8 cellular contexts compared by ENCODE assay signal in genomic region chr19:7197760-7198696, GRCh38.
A peak's percentile ranks its signal among the peaks of the same experiment; 100 is the strongest.
DNase-seq lines count a peak whose midpoint lies in the region; ATAC-seq and TF ChIP-seq lines count a peak whose summit lies in the region.

No MANE protein-coding gene starts in this region.

- H3K9me3 ChIP-seq in IMR-90 (ENCODE audit: control insufficient read depth, insufficient read depth, low read length) (no peaks in the 10 kb centered on the region), Panc1 (ENCODE audit: control insufficient read depth, insufficient read depth, low read depth, low read length) (no peaks in the 10 kb centered on the region)

- H2BK120ac ChIP-seq in IMR-90 (ENCODE audit: low read depth, low read length): 0 out of 2 replicates have a peak overlapping the region, but pooled peaks have one; percentile 20

- WGBS in IMR-90 (ENCODE audit: extremely low coverage in 2 of 2, insufficient read length in 1 of 2), 2 experiments: 2% methylated on average over 24 of the region's 72 CpGs; no CpG with 5 or more reads in 1 of the 2 experiments

- H3K36me3 Mint-ChIP-seq in activated T-helper 1 cell treated with anti-CD3 and anti-CD28 coated beads, Interleukin-12 subunit alpha, Interleukin-12 subunit beta, Interleukin-2, Interleukin-4 antibody, amounts not matched to agents 30 ng/mL and 10 ng/mL and 1 ng/mL, durations not matched to agents 14 hours and 24 hours and 36 hours (ENCODE audit: low read depth): no peaks in the 10 kb centered on the region
- no peaks in the 10 kb centered on the region for H3K36me3 Mint-ChIP-seq in naive B cell

- peak overlapping the region; percentile 95 for H3K27ac Mint-ChIP-seq in activated T-helper 1 cell treated with anti-CD3 and anti-CD28 coated beads, Interleukin-12 subunit alpha, Interleukin-12 subunit beta, Interleukin-2, Interleukin-4 antibody, amounts not matched to agents 30 ng/mL and 10 ng/mL and 1 ng/mL, durations not matched to agents 14 hours and 24 hours and 36 hours
- H3K27ac Mint-ChIP-seq in naive B cell: peak overlapping the region; percentile 96 to 100 (median 98)

- peak overlapping the region; percentile 11 for H3K23ac ChIP-seq in IMR-90 (ENCODE audit: low read depth, low read length)

- ATAC-seq in GM21526 (IDR thresholded peaks at IDR 0.05; ENCODE audit: low FRiP score, unreplicated experiment): peak; percentile 74
- ATAC-seq in IMR-90 (ENCODE audit: low read depth): peak; percentile 94
- peak; percentile 96 for ATAC-seq in Panc1
- ATAC-seq in naive B cell (ENCODE audit: low read depth in 2 of 2): peak; percentile 81 to 84

- peak overlapping the region; percentile 66 to 90 for H4K8ac ChIP-seq in IMR-90 (ENCODE audit: low read depth in 2 of 2, low read length in 2 of 2)

- H3K4me1 ChIP-seq in IMR-90 (ENCODE audit: control insufficient read depth, insufficient read depth, low read length) (no peaks in the 10 kb centered on the region), Panc1 (ENCODE audit: control insufficient read depth, insufficient read depth, low read length) (no peaks in the 10 kb centered on the region; the same call in 1 of the 2 replicates)

- no peaks in the 10 kb centered on the region for H3K27me3 ChIP-seq in IMR-90 (ENCODE audit: control insufficient read depth, insufficient read depth, low read length)
- H3K27me3 ChIP-seq in Panc1 (ENCODE audit: control insufficient read depth, insufficient read depth, low read length): no peaks in the 10 kb centered on the region; the same call in none of the 2 replicates

- peak overlapping the region; percentile 40 for H3K56ac ChIP-seq in IMR-90 (ENCODE audit: extremely low read depth, insufficient read depth, low read length)

- H3K18ac ChIP-seq in IMR-90 (ENCODE audit: low read depth, low read length): peak overlapping the region; percentile 38; the same call in 1 of the 2 replicates

- no peaks in the 10 kb centered on the region for H3K36me3 ChIP-seq in IMR-90 (ENCODE audit: control insufficient read depth, insufficient read depth, low read length)
- H3K36me3 ChIP-seq in Panc1 (ENCODE audit: control insufficient read depth, insufficient read depth, low read length): no peaks in the 10 kb centered on the region

- CTCF ChIA-PET in IMR-90 (lab: Yijun Ruan, JAX): interaction anchor here (0.5 to 0.7 kb wide), 3 partner anchors 38 to 65 kb away, joined by 3 to 7 read pairs (median 3); no protein-coding TSS in a partner anchor
- CTCF ChIA-PET in Panc1 (lab: Charles Lee): no interaction called here

- H3K9ac ChIP-seq in IMR-90 (ENCODE audit: low read depth, low read length): peak overlapping the region; percentile 69

- H4K91ac ChIP-seq in IMR-90 (ENCODE audit: insufficient read depth, low read depth, low read length): peak overlapping the region; percentile 60; the same call in 1 of the 2 replicates

- H2AK9ac ChIP-seq in IMR-90 (replicated peaks; ENCODE audit: low read depth, low read length, poor library complexity): peak overlapping the region; percentile 87

- peak overlapping the region; percentile 96 for H3K4me2 ChIP-seq in IMR-90 (ENCODE audit: low read depth, low read length)

- no peaks in the 10 kb centered on the region; the same call in 1 of the 2 replicates for H3K9me1 ChIP-seq in IMR-90 (ENCODE audit: insufficient read depth, low read length)

- no peaks in the 10 kb centered on the region for H3K9me3 Mint-ChIP-seq in activated T-helper 1 cell treated with anti-CD3 and anti-CD28 coated beads, Interleukin-12 subunit alpha, Interleukin-12 subunit beta, Interleukin-2, Interleukin-4 antibody, amounts not matched to agents 30 ng/mL and 10 ng/mL and 1 ng/mL, durations not matched to agents 14 hours and 24 hours and 36 hours
- peaks cover 0 to 2% (median 0%) of the 10 kb centered on the region in 7 donors for H3K9me3 Mint-ChIP-seq in naive B cell

- dilution Hi-C loops in IMR-90 (cut with HindIII; ENCODE audit: low sequenced_read_pairs, unreplicated experiment): no loop called here

- H4K20me1 ChIP-seq in IMR-90 (ENCODE audit: insufficient read depth, low read length): no peaks in the 10 kb centered on the region

- H2AK5ac ChIP-seq in IMR-90 (ENCODE audit: low read depth, low read length): peak overlapping the region; percentile 87

- POLR2A ChIA-PET in IMR-90 (lab: Charles Lee; ENCODE audit: unreplicated experiment) (no interaction called here), Panc1 (lab: Charles Lee) (no interaction called here)

- peaks cover 18% of the 10 kb centered on the region for H3K4me1 Mint-ChIP-seq in activated T-helper 1 cell treated with anti-CD3 and anti-CD28 coated beads, Interleukin-12 subunit alpha, Interleukin-12 subunit beta, Interleukin-2, Interleukin-4 antibody, amounts not matched to agents 30 ng/mL and 10 ng/mL and 1 ng/mL, durations not matched to agents 14 hours and 24 hours and 36 hours (ENCODE audit: low read depth)
- H3K4me1 Mint-ChIP-seq in naive B cell: peaks cover 19 to 31% (median 24%) of the 10 kb centered on the region in 3 donors

- TF ChIP-seq CTCF in IMR-90 (conservative IDR thresholded peaks at IDR 0.05; ENCODE audit: low read depth, low read length) (0 out of 2 replicates have a peak, but pooled peaks have one; percentile 0), Panc1 (IDR thresholded peaks at IDR 0.05) (no peak)

- H2BK20ac ChIP-seq in IMR-90 (ENCODE audit: low read depth, low read length): peak overlapping the region; percentile 9; the same call in 1 of the 2 replicates

- TF ChIP-seq POLR2A in IMR-90 (IDR thresholded peaks at IDR 0.05; ENCODE audit: low read depth, low read length): peak; percentile 54; the same call in 1 of the 2 replicates

- H3K4me3 ChIP-seq in IMR-90 (ENCODE audit: insufficient read depth, low read depth, low read length): peak overlapping the region; percentile 85
- H3K4me3 ChIP-seq in Panc1 (ENCODE audit: low read depth in 2 of 2, low read length in 2 of 2): peak overlapping the region; percentile 56 to 67

- peak overlapping the region; percentile 29; the same call in 1 of the 2 replicates for H3K14ac ChIP-seq in IMR-90 (replicated peaks; ENCODE audit: low read depth, low read length)

- H2AFZ ChIP-seq in IMR-90 (replicated peaks; ENCODE audit: low read length, poor library complexity): peak overlapping the region; percentile 100

- H2BK15ac ChIP-seq in IMR-90 (ENCODE audit: low read depth, low read length): no peak overlapping the region

- H3K4ac ChIP-seq in IMR-90 (ENCODE audit: low read depth, low read length): peak overlapping the region; percentile 71

- H2BK5ac ChIP-seq in IMR-90 (ENCODE audit: low read depth, low read length, poor library complexity, severe bottlenecking): peak overlapping the region; percentile 85

- peak; percentile 73 for DNase-seq in DMS53 treated with DMSO at 0.1 percent for 48 hours (lab: John Stamatoyannopoulos, UW; ENCODE audit: unreplicated experiment)
- peak; percentile 94 for DNase-seq in IMR-90
- DNase-seq in Panc1 (ENCODE audit: low read depth, low spot score): peak; percentile 51
- DNase-seq in activated T-helper 1 cell treated with anti-CD3 and anti-CD28 coated beads, Interleukin-12 subunit alpha, Interleukin-12 subunit beta, Interleukin-2, Interleukin-4 antibody, amounts not matched to agents 30 ng/mL and 10 ng/mL and 1 ng/mL, durations not matched to agents 14 hours and 24 hours and 36 hours (ENCODE audit: low spot score): peak; percentile 90
- DNase-seq in fibroblast of gingiva (ENCODE audit: low read depth): peak; percentile 96
- DNase-seq in naive B cell: peak; percentile 94
- peak; percentile 79 to 83 for DNase-seq in stimulated activated CD8-positive, alpha-beta memory T cell treated with anti-CD3 and anti-CD28 coated beads, Interleukin-7, amount 100 ng/mL, for 48 hours (ENCODE audit: extremely low read depth in 1 of 2, low read depth in 1 of 2)

- H4K5ac ChIP-seq in IMR-90 (ENCODE audit: low read depth, low read length): peak overlapping the region; percentile 66; the same call in 1 of the 2 replicates

- intact Hi-C loops in IMR-90 (cut with micrococcal nuclease) (loop anchor here (1.0 to 5.0 kb wide), 3 partner anchors 51 to 96 kb away; partner anchors contain the start of gene INSR), Panc1 (cut with micrococcal nuclease; ENCODE audit: unreplicated experiment) (no loop called here)
- intact Hi-C loops in activated T-helper 1 cell treated with anti-CD3 and anti-CD28 coated beads, Interleukin-12 subunit alpha, Interleukin-12 subunit beta, Interleukin-2, Interleukin-4 antibody, amounts not matched to agents 30 ng/mL and 10 ng/mL and 1 ng/mL, durations not matched to agents 14 hours and 24 hours and 36 hours (cut with micrococcal nuclease): loop anchor here (1.0 to 10.0 kb wide), 8 partner anchors 15 to 723 kb away; partner anchors contain the start of gene SNAPC2

- H3K27ac ChIP-seq in IMR-90 (ENCODE audit: insufficient read depth, low read length) (peak overlapping the region; percentile 78), Panc1 (ENCODE audit: low read length) (peak overlapping the region; percentile 69)

- peaks cover 43% of the 10 kb centered on the region for H3K27me3 Mint-ChIP-seq in activated T-helper 1 cell treated with anti-CD3 and anti-CD28 coated beads, Interleukin-12 subunit alpha, Interleukin-12 subunit beta, Interleukin-2, Interleukin-4 antibody, amounts not matched to agents 30 ng/mL and 10 ng/mL and 1 ng/mL, durations not matched to agents 14 hours and 24 hours and 36 hours (ENCODE audit: insufficient read depth)
- no peaks in the 10 kb centered on the region for H3K27me3 Mint-ChIP-seq in naive B cell

- peak overlapping the region; percentile 81 for H3K4me3 Mint-ChIP-seq in activated T-helper 1 cell treated with anti-CD3 and anti-CD28 coated beads, Interleukin-12 subunit alpha, Interleukin-12 subunit beta, Interleukin-2, Interleukin-4 antibody, amounts not matched to agents 30 ng/mL and 10 ng/mL and 1 ng/mL, durations not matched to agents 14 hours and 24 hours and 36 hours
- H3K4me3 Mint-ChIP-seq in naive B cell: peak overlapping the region; percentile 93 to 98 (median 94)

- no peaks in the 10 kb centered on the region; a peak in 1 of 4 replicates for H3K79me1 ChIP-seq in IMR-90 (ENCODE audit: low read depth in 1 of 2, low read length in 2 of 2)

- BruUV-seq in IMR-90 (replicated peaks; lab: Mats Ljungman, UMichigan) (no TSS peak), Panc1 (replicated peaks; lab: Mats Ljungman, UMichigan) (no TSS peak)

- in situ Hi-C loops in IMR-90 (cut with MboI; ENCODE audit: low sequenced_read_pairs) (loop anchor here (5.0 kb wide), 1 partner anchor 94 kb away; the partner anchor contains the start of gene INSR), Panc1 (cut with HindIII; ENCODE audit: low pct_unique_long_range_greater_than_20kb, low sequenced_read_pairs) (no loop called here)

- no peak for TF ChIP-seq RAD21 in IMR-90 (IDR thresholded peaks at IDR 0.05; ENCODE audit: low read length)

Comparison
In these comparisons a context has a peak if more than half of its experiments do, and no peak if none do; other contexts are left out.
1. Peak in every context shown above with its lines: DNase-seq, ATAC-seq, H3K4me3 ChIP-seq and H3K27ac ChIP-seq.